Comparison of ENCODE assay signal across 3 cellular contexts in genomic region chr20:46427384-46427783, GRCh38.
TF ChIP-seq lines count a peak whose summit lies in the region.

No MANE protein-coding gene starts in this region.

TF ChIP-seq in HepG2, 621 proteins besides CTCF, POLR2A, EP300 and RAD21:
- no peak for TF ChIP-seq ZNF333 (CRISPR knock-in tag; IDR thresholded peaks at IDR 0.05; ENCODE audit: borderline replicate concordance)
- TF ChIP-seq MAFK (conservative IDR thresholded peaks at IDR 0.05 in 1 of 2, IDR thresholded peaks at IDR 0.05 in 1 of 2; ENCODE audit: low read length in 2 of 2) = peak; percentile 22 to 55; a peak in 2 of 4 replicates
TF ChIP-seq in HepG2: peak in this region for 1.

TF ChIP-seq in A549, 52 proteins besides CTCF, POLR2A, EP300 and RAD21:
- TF ChIP-seq MAFK (IDR thresholded peaks at IDR 0.05; ENCODE audit: partially characterized antibody) = peak; percentile 43
- TF ChIP-seq CHD4 (IDR thresholded peaks at IDR 0.05; ENCODE audit: borderline replicate concordance) = no peak

TF ChIP-seq in K562, 482 proteins besides CTCF, POLR2A, EP300 and RAD21:
- TF ChIP-seq ZNF316 (IDR thresholded peaks at IDR 0.05) (peak; percentile 52), ZNF609 (CRISPR knock-in tag; IDR thresholded peaks at IDR 0.05; ENCODE audit: borderline replicate concordance) (no peak)
